Comparison of ENCODE assay signal across 8 cellular contexts in genomic region chr17:76382803-76383644, GRCh38. TPM values are rescaled to one million over a fixed set of nuclear protein-coding genes. Genes with fewer than 3 reads are reported as not detected.
DNase-seq lines count a peak whose midpoint lies in the region; TF ChIP-seq lines count a peak whose summit lies in the region.

No MANE protein-coding gene starts in this region.

- no peaks in the 10 kb centered on the region for H3K9me3 Mint-ChIP-seq in activated CD4-positive, alpha-beta T cell treated with anti-CD3 and anti-CD28 coated beads, Interleukin-2, amount 10 ng/mL, durations not matched to agents 7 days and 5 days
- no peaks in the 10 kb centered on the region for H3K9me3 Mint-ChIP-seq in endodermal cell

- 1 to 2% methylated on average over 12 to 87 of the region's 87 CpGs for WGBS in endodermal cell (ENCODE audit: insufficient coverage in 1 of 2, insufficient read length in 1 of 2), 2 experiments

- POLR2A ChIA-PET in activated CD4-positive, alpha-beta T cell treated with anti-CD3 and anti-CD28 coated beads, Interleukin-2, amount 10 ng/mL, durations not matched to agents 7 days and 5 days (lab: Charles Lee), result interaction anchor here (0.6 to 0.7 kb wide), 2 partner anchors 147 to 383 kb away, joined by 3 to 4 read pairs; no protein-coding TSS in a partner anchor

- peak overlapping the region; percentile 86 for H3K27ac Mint-ChIP-seq in activated CD4-positive, alpha-beta T cell treated with anti-CD3 and anti-CD28 coated beads, Interleukin-2, amount 10 ng/mL, durations not matched to agents 7 days and 5 days
- H3K27ac Mint-ChIP-seq in endodermal cell, result peak overlapping the region; percentile 84

- peak overlapping the region; percentile 74 for H3K4me3 ChIP-seq in GM12865 (ENCODE audit: low read depth, low read length)
- H3K4me3 ChIP-seq in endodermal cell (ENCODE audit: low read length), result peak overlapping the region; percentile 82

- DNase-seq in GM12865 (ENCODE audit: low read depth), result peak; percentile 81
- peak; percentile 74 for DNase-seq in activated CD4-positive, alpha-beta T cell treated with anti-CD3 and anti-CD28 coated beads, Interleukin-2, amount 10 ng/mL, durations not matched to agents 7 days and 5 days
- DNase-seq in endodermal cell, result peak; percentile 94
- DNase-seq in myocyte (ENCODE audit: low read depth), result peak; percentile 34
- DNase-seq in stimulated activated naive CD4-positive, alpha-beta T cell (lab: John Stamatoyannopoulos, UW), result peak in 5 of 6 experiments; percentile 15 to 57 (median 27)
- no peak for DNase-seq in cerebellar cortex (ENCODE audit: low spot score)
- DNase-seq in mucosa of gallbladder (ENCODE audit: low spot score), result no peak

- H3K27ac ChIP-seq in KOPT-K1 (ENCODE audit: low read depth, low read length, poor library complexity, severe bottlenecking) (peak overlapping the region; percentile 49), endodermal cell (ENCODE audit: low read depth, low read length) (peak overlapping the region; percentile 68)

- CTCF ChIA-PET in activated CD4-positive, alpha-beta T cell treated with anti-CD3 and anti-CD28 coated beads, Interleukin-2, amount 10 ng/mL, durations not matched to agents 7 days and 5 days (lab: Charles Lee), result interaction anchor here (0.5 to 4.0 kb wide), 6 partner anchors 13 to 641 kb away, joined by 3 to 59 read pairs (median 9); partner anchors contain the start of gene PRPSAP1

- H3K36me3 ChIP-seq in KOPT-K1 (ENCODE audit: insufficient read depth, low read length), result no peaks in the 10 kb centered on the region
- no peaks in the 10 kb centered on the region for H3K36me3 ChIP-seq in endodermal cell (ENCODE audit: control insufficient read depth, insufficient read depth, low read length)

- peak overlapping the region; percentile 5 for H3K9ac ChIP-seq in endodermal cell (ENCODE audit: extremely low read depth, low read length, poor library complexity, severe bottlenecking)

- H3K4me3 Mint-ChIP-seq in activated CD4-positive, alpha-beta T cell treated with anti-CD3 and anti-CD28 coated beads, Interleukin-2, amount 10 ng/mL, durations not matched to agents 7 days and 5 days, result peak overlapping the region; percentile 79
- peak overlapping the region; percentile 73 for H3K4me3 Mint-ChIP-seq in endodermal cell

- peaks cover 2% of the 10 kb centered on the region for H3K27me3 Mint-ChIP-seq in activated CD4-positive, alpha-beta T cell treated with anti-CD3 and anti-CD28 coated beads, Interleukin-2, amount 10 ng/mL, durations not matched to agents 7 days and 5 days
- H3K27me3 Mint-ChIP-seq in endodermal cell (ENCODE audit: insufficient read depth), result peaks cover 41% of the 10 kb centered on the region

- no peaks in the 10 kb centered on the region for H3K4me1 ChIP-seq in endodermal cell (ENCODE audit: control insufficient read depth, insufficient read depth, low read length)

- H3K36me3 Mint-ChIP-seq in activated CD4-positive, alpha-beta T cell treated with anti-CD3 and anti-CD28 coated beads, Interleukin-2, amount 10 ng/mL, durations not matched to agents 7 days and 5 days (ENCODE audit: low read depth), result no peaks in the 10 kb centered on the region
- H3K36me3 Mint-ChIP-seq in endodermal cell (ENCODE audit: low read depth), result peaks cover 3% of the 10 kb centered on the region

- H3K9me3 ChIP-seq in KOPT-K1 (ENCODE audit: insufficient read depth, low read length, poor library complexity, severe bottlenecking), result no peaks in the 10 kb centered on the region
- H3K9me3 ChIP-seq in endodermal cell (ENCODE audit: control insufficient read depth, low read length), result no peaks in the 10 kb centered on the region

- H3K27me3 ChIP-seq in endodermal cell (ENCODE audit: control insufficient read depth, insufficient read depth, low read length, poor library complexity, severe bottlenecking), result peaks cover 35% of the 10 kb centered on the region

- peaks cover 24% of the 10 kb centered on the region for H3K4me1 Mint-ChIP-seq in activated CD4-positive, alpha-beta T cell treated with anti-CD3 and anti-CD28 coated beads, Interleukin-2, amount 10 ng/mL, durations not matched to agents 7 days and 5 days
- H3K4me1 Mint-ChIP-seq in endodermal cell, result peaks cover 1% of the 10 kb centered on the region

- no peak for TF ChIP-seq CTCF in GM12865 (IDR thresholded peaks at IDR 0.05; ENCODE audit: insufficient read depth, low read depth, low read length, missing control alignments)
- no peak for TF ChIP-seq CTCF in endodermal cell (conservative IDR thresholded peaks at IDR 0.05)

RNA-seq across cellular contexts. Expression of gene SPHK1, which starts 1.4 kb away (rescaled TPM):
- total RNA-seq in activated CD4-positive, alpha-beta T cell treated with anti-CD3 and anti-CD28 coated beads, Interleukin-2, amount 10 ng/mL, durations not matched to agents 7 days and 5 days, result 1 to 10 TPM; 1.4 to 1.6 TPM
- total RNA-seq in endodermal cell (1 to 10 TPM; 1.5 to 1.8 TPM), myocyte (9.0 and 11.1 TPM in 2 replicates), mucosa of gallbladder (4.0 TPM)
- 8.0 TPM for polyA plus RNA-seq in endodermal cell (2013, experiment 1 of 2)
- 6.2 TPM for polyA plus RNA-seq in endodermal cell (2013, experiment 2 of 2)
- 22.2 TPM for polyA plus RNA-seq in myocyte (2012)

RNA-seq across cellular contexts. Expression of gene PRPSAP1, which starts 29.3 kb away (rescaled TPM):
- total RNA-seq in activated CD4-positive, alpha-beta T cell treated with anti-CD3 and anti-CD28 coated beads, Interleukin-2, amount 10 ng/mL, durations not matched to agents 7 days and 5 days, result 10 to 100 TPM; 58.7 to 63.0 TPM
- total RNA-seq in endodermal cell (10 to 100 TPM; 60.9 to 89.8 TPM), myocyte (37.4 and 58.5 TPM in 2 replicates), mucosa of gallbladder (52.2 TPM)
- polyA plus RNA-seq in endodermal cell (2013, experiment 1 of 2), result 70.1 TPM
- polyA plus RNA-seq in endodermal cell (2013, experiment 2 of 2), result 68.6 TPM
- 52.9 TPM for polyA plus RNA-seq in myocyte (2012)

Comparison
In these comparisons a context has a peak if more than half of its experiments do, and no peak if none do; other contexts are left out.
1. DNase-seq: peak in GM12865 (single experiment), activated CD4-positive, alpha-beta T cell treated with anti-CD3 and anti-CD28 coated beads, Interleukin-2, amount 10 ng/mL, durations not matched to agents 7 days and 5 days (single experiment), endodermal cell (single experiment), myocyte (single experiment) and stimulated activated naive CD4-positive, alpha-beta T cell (5 of 6); none in cerebellar cortex (single experiment) and mucosa of gallbladder (single experiment).